25 cellular contexts compared by ENCODE assay signal in genomic region chr10:87634311-87634710, GRCh38.
"Had no signal": no experiment of that assay in that cellular context is flagged by ENCODE, and none has a peak within 500 bp of the region (broad histone marks: within the 10 kb centered on the region; RNA-seq: fewer than 3 reads in every experiment).

No MANE protein-coding gene starts in this region.

- H3K4me3 ChIP-seq: body of pancreas, colonic mucosa, dorsolateral prefrontal cortex, heart right ventricle, lower lobe of right lung, sigmoid colon, testis, vagina had no signal

- H3K4me1 Mint-ChIP-seq: neural crest cell, T-helper 17 cell had no signal

- H3K36me3 ChIP-seq: colonic mucosa, heart right ventricle, lower lobe of right lung, sigmoid colon, vagina had no signal

- H3K27ac ChIP-seq: body of pancreas, colonic mucosa, dorsolateral prefrontal cortex, heart right ventricle, lower lobe of right lung, sigmoid colon, testis, vagina had no signal

- H3K4me3 Mint-ChIP-seq: activated CD4-positive, alpha-beta memory T cell treated with anti-CD3 and anti-CD28 coated beads, Interleukin-2, amount 10 ng/mL, durations not matched to agents 7 days and 5 days; activated T-cell treated with anti-CD3 and anti-CD28 coated beads, Interleukin-2, amount 50 U/mL, for 72 hours; effector memory CD8-positive, alpha-beta T cell; naive thymus-derived CD4-positive, alpha-beta T cell; neural crest cell; T-helper 17 cell; type B pancreatic cell had no signal

- FAIRE-seq: keratinocyte had no signal

- H3K9me3 Mint-ChIP-seq: effector memory CD8-positive, alpha-beta T cell had no signal

- ATAC-seq: activated T-cell treated with anti-CD3 and anti-CD28 coated beads, Interleukin-2, amount 50 U/mL, for 72 hours; body of pancreas; effector memory CD8-positive, alpha-beta T cell; heart right ventricle; lower lobe of right lung; naive thymus-derived CD4-positive, alpha-beta T cell; T-helper 17 cell had no signal

- H3K36me3 Mint-ChIP-seq: type B pancreatic cell had no signal

- H3K27ac Mint-ChIP-seq: activated CD4-positive, alpha-beta memory T cell treated with anti-CD3 and anti-CD28 coated beads, Interleukin-2, amount 10 ng/mL, durations not matched to agents 7 days and 5 days; activated T-cell treated with anti-CD3 and anti-CD28 coated beads, Interleukin-2, amount 50 U/mL, for 72 hours; effector memory CD8-positive, alpha-beta T cell; naive thymus-derived CD4-positive, alpha-beta T cell; T-helper 17 cell; type B pancreatic cell had no signal

- H3K9me3 ChIP-seq: body of pancreas, colonic mucosa, heart right ventricle, lower lobe of right lung, sigmoid colon, testis, vagina had no signal

- DNase-seq: activated CD4-positive, alpha-beta memory T cell treated with anti-CD3 and anti-CD28 coated beads, Interleukin-2, amount 10 ng/mL, durations not matched to agents 7 days and 5 days; activated CD4-positive, alpha-beta T cell treated with anti-CD3 and anti-CD28 coated beads for 48 hours; activated CD4-positive, CD25-positive, alpha-beta regulatory T cell; activated effector memory CD4-positive, alpha-beta T cell treated with Interleukin-2 at 50 U/mL for 16 hours; activated naive CD4-positive, alpha-beta T cell treated with anti-CD3 and anti-CD28 coated beads, Interleukin-2, amount 50 U/mL, for 16 hours; activated T-cell treated with anti-CD3 and anti-CD28 coated beads, Interleukin-2, amount 50 U/mL, for 72 hours; anterior cingulate cortex; body of pancreas; central memory CD4-positive, alpha-beta T cell; colonic mucosa; dorsolateral prefrontal cortex; effector memory CD8-positive, alpha-beta T cell; heart right ventricle; lower lobe of right lung; naive thymus-derived CD4-positive, alpha-beta T cell; occipital lobe; sigmoid colon; stimulated activated CD4-positive, alpha-beta T cell treated with anti-CD3 and anti-CD28 coated beads, Interleukin-4, amount 100 ng/mL, for 1 hour; stimulated activated naive CD4-positive, alpha-beta T cell; T-helper 17 cell; testis had no signal

- H3K27me3 Mint-ChIP-seq: activated CD4-positive, alpha-beta memory T cell treated with anti-CD3 and anti-CD28 coated beads, Interleukin-2, amount 10 ng/mL, durations not matched to agents 7 days and 5 days; effector memory CD8-positive, alpha-beta T cell; naive thymus-derived CD4-positive, alpha-beta T cell; type B pancreatic cell had no signal

- H3K4me1 ChIP-seq: body of pancreas, colonic mucosa, lower lobe of right lung, sigmoid colon, testis, vagina had no signal

- H3K27me3 ChIP-seq: body of pancreas, colonic mucosa, dorsolateral prefrontal cortex, heart right ventricle, sigmoid colon, testis, vagina had no signal
